ENCODE assay signal across 1 cellular context in the genomic region with DNA sequence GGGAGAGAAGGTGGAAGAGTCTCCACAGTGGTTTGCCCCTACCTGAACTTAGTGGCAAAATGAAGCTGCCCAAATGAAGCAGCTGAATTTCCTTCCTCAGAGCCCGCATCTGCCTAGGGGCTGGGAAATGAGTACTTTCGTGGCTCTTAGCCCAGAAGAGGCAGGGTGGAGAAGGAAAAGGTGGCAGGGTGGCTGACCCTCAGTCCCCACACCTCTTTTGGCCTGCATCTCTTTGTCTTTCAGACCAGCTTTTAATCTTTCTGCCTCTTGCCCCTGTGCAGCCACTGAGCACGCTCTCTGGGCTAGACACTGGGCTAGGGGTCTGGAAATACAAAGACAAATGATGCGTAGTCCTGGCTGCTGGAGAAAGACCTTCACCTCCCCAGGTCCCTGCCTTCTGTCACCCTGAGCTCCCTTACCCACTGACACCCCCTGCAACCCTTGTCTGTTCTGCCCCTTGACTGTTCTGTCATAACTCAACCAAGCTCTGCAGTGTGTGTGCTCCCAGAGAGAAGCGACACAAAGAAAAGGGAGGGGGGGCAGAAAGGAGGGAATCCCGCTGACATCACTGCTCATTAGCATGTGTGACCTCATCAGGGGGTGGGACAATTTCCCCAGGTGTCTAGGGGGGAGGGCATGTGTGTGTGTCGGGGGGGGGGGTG.
TF ChIP-seq lines count a peak whose summit lies in the region.

No MANE protein-coding gene starts in this region.

TF ChIP-seq in K562, 482 proteins besides CTCF, POLR2A, EP300 and RAD21 (continues in another document):
- TF ChIP-seq USF1 (CRISPR knock-in tag; IDR thresholded peaks at IDR 0.05) (no peak), ARHGAP35 (IDR thresholded peaks at IDR 0.05; ENCODE audit: partially characterized antibody) (no peak), DIDO1 (tag; IDR thresholded peaks at IDR 0.05; ENCODE audit: low read depth) (no peak), FOXK1 (CRISPR knock-in tag; IDR thresholded peaks at IDR 0.05; ENCODE audit: borderline replicate concordance) (no peak), CHD2 (IDR thresholded peaks at IDR 0.05; ENCODE audit: low read depth, low read length) (no peak), ZNF354B (CRISPR knock-in tag; IDR thresholded peaks at IDR 0.05) (no peak), KDM4B (IDR thresholded peaks at IDR 0.05; ENCODE audit: borderline replicate concordance in 2 of 2, low read depth in 1 of 2) (no peak), ZC3H11A (IDR thresholded peaks at IDR 0.05; ENCODE audit: low read depth, low read length) (no peak), MYNN (IDR thresholded peaks at IDR 0.05) (no peak), MYNN (CRISPR knock-in tag; IDR thresholded peaks at IDR 0.05) (no peak), ATF7 (IDR thresholded peaks at IDR 0.05) (peak; percentile 73), CREB3 (tag; conservative IDR thresholded peaks at IDR 0.05; ENCODE audit: low read depth) (no peak), STAT5A (IDR thresholded peaks at IDR 0.05; ENCODE audit: borderline replicate concordance, low read length) (no peak), RBM25 (IDR thresholded peaks at IDR 0.05; ENCODE audit: low read depth, low read length, severe bottlenecking) (no peak), ZNF449 (CRISPR knock-in tag; IDR thresholded peaks at IDR 0.05) (no peak), GTF2F1 (IDR thresholded peaks at IDR 0.05; ENCODE audit: low read depth, low read length) (no peak), ZNF324 (CRISPR knock-in tag; IDR thresholded peaks at IDR 0.05) (no peak), NFE2L1 (tag; IDR thresholded peaks at IDR 0.05; ENCODE audit: borderline replicate concordance, low read depth) (no peak), HMGXB4 (CRISPR knock-in tag; IDR thresholded peaks at IDR 0.05) (no peak), ZNF263 (CRISPR knock-in tag; IDR thresholded peaks at IDR 0.05; ENCODE audit: borderline replicate concordance) (no peak), TAF9B (IDR thresholded peaks at IDR 0.05; ENCODE audit: partially characterized antibody) (no peak), MIER1 (IDR thresholded peaks at IDR 0.05; ENCODE audit: low read depth) (no peak), ZNF232 (CRISPR knock-in tag; IDR thresholded peaks at IDR 0.05) (no peak), IRF1 (CRISPR knock-in tag; IDR thresholded peaks at IDR 0.05; ENCODE audit: borderline replicate concordance) (no peak), CREM (IDR thresholded peaks at IDR 0.05; ENCODE audit: low read depth) (peak; percentile 84), DNMT1 (IDR thresholded peaks at IDR 0.05) (no peak), NFATC3 (IDR thresholded peaks at IDR 0.05) (no peak), POLR2AphosphoS2 (IDR thresholded peaks at IDR 0.05; ENCODE audit: low read length) (no peak), MAX (CRISPR knock-in tag; IDR thresholded peaks at IDR 0.05) (no peak), MAZ (CRISPR knock-in tag; conservative IDR thresholded peaks at IDR 0.05 in 1 of 2, IDR thresholded peaks at IDR 0.05 in 1 of 2) (peak in 1 of 2 experiments; percentile 59; a peak in 2 of 4 replicates), UBTF (IDR thresholded peaks at IDR 0.05; ENCODE audit: borderline replicate concordance in 1 of 2, low read depth in 2 of 2, low read length in 2 of 2) (no peak), MBD2 (IDR thresholded peaks at IDR 0.05; ENCODE audit: borderline replicate concordance, low read depth) (no peak), ZNF395 (CRISPR knock-in tag; IDR thresholded peaks at IDR 0.05) (no peak), ZSCAN29 (IDR thresholded peaks at IDR 0.05) (no peak), ZNF311 (CRISPR knock-in tag; IDR thresholded peaks at IDR 0.05) (no peak), ZNF507 (tag; conservative IDR thresholded peaks at IDR 0.05) (no peak), ZNF41 (CRISPR knock-in tag; conservative IDR thresholded peaks at IDR 0.05) (no peak), ZFP1 (CRISPR knock-in tag; IDR thresholded peaks at IDR 0.05) (no peak), IFI16 (CRISPR knock-in tag; IDR thresholded peaks at IDR 0.05) (no peak), CREB1 (IDR thresholded peaks at IDR 0.05) (0 out of 2 replicates have a peak, but pooled peaks have one; percentile 33), CREB1 (CRISPR knock-in tag; IDR thresholded peaks at IDR 0.05) (no peak), ATF1 (CRISPR knock-in tag; IDR thresholded peaks at IDR 0.05) (no peak), ATF1 (tag; IDR thresholded peaks at IDR 0.05) (peak; percentile 33; the same call in 1 of the 2 replicates), XRCC3 (IDR thresholded peaks at IDR 0.05) (no peak), ZNF655 (CRISPR knock-in tag; IDR thresholded peaks at IDR 0.05) (no peak), ZNF57 (CRISPR knock-in tag; IDR thresholded peaks at IDR 0.05) (no peak), ZNF12 (CRISPR knock-in tag; IDR thresholded peaks at IDR 0.05) (no peak), NFE2 (IDR thresholded peaks at IDR 0.05; ENCODE audit: low read depth) (0 out of 2 replicates have a peak, but pooled peaks have one; percentile 3), SPI1 (IDR thresholded peaks at IDR 0.05; ENCODE audit: borderline replicate concordance, low read depth, low read length) (no peak), COPS2 (conservative IDR thresholded peaks at IDR 0.05) (no peak)
- TF ChIP-seq, protein P1, sequence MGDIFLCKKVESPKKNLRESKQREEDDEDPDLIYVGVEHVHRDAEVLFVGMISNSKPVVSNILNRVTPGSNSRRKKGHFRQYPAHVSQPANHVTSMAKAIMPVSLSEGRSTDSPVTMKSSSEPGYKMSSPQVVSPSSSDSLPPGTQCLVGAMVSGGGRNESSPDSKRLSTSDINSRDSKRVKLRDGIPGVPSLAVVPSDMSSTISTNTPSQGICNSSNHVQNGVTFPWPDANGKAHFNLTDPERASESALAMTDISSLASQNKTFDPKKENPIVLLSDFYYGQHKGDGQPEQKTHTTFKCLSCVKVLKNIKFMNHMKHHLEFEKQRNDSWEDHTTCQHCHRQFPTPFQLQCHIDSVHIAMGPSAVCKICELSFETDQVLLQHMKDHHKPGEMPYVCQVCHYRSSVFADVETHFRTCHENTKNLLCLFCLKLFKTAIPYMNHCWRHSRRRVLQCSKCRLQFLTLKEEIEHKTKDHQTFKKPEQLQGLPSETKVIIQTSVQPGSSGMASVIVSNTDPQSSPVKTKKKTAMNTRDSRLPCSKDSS (IDR thresholded peaks at IDR 0.05; ENCODE audit: low read depth, partially characterized antibody) = no peak
- TF ChIP-seq, protein P2, sequence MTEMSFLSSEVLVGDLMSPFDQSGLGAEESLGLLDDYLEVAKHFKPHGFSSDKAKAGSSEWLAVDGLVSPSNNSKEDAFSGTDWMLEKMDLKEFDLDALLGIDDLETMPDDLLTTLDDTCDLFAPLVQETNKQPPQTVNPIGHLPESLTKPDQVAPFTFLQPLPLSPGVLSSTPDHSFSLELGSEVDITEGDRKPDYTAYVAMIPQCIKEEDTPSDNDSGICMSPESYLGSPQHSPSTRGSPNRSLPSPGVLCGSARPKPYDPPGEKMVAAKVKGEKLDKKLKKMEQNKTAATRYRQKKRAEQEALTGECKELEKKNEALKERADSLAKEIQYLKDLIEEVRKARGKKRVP (CRISPR knock-in tag; IDR thresholded peaks at IDR 0.05) = no peak
- TF ChIP-seq, protein P3, sequence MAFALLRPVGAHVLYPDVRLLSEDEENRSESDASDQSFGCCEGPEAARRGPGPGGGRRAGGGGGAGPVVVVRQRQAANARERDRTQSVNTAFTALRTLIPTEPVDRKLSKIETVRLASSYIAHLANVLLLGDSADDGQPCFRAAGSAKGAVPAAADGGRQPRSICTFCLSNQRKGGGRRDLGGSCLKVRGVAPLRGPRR (CRISPR knock-in tag; IDR thresholded peaks at IDR 0.05) = no peak
- TF ChIP-seq, protein P4, sequence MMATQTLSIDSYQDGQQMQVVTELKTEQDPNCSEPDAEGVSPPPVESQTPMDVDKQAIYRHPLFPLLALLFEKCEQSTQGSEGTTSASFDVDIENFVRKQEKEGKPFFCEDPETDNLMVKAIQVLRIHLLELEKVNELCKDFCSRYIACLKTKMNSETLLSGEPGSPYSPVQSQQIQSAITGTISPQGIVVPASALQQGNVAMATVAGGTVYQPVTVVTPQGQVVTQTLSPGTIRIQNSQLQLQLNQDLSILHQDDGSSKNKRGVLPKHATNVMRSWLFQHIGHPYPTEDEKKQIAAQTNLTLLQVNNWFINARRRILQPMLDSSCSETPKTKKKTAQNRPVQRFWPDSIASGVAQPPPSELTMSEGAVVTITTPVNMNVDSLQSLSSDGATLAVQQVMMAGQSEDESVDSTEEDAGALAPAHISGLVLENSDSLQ (IDR thresholded peaks at IDR 0.05) = peak; percentile 27; the same call in 1 of the 2 replicates
